14 cellular contexts compared by ENCODE assay signal in the genomic region with DNA sequence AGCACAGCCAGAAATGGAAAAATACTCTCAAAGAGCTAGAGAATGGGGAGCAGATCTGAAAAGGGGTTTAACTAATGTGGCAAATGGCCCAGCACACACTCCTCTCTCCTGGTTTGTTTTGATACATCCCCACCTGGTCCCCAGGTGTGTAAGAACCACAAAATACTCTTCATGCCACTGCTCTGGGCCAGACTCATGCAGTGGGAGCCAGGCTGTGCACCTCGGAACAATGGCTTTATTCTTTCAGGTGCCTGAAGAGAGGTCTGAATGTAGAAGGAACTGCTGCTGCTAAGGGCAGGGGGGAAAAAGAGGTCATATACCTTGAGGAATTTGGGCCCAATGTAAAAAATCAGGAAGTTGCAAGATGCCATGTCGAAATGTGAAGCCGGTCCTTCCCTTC.
A peak's percentile ranks its signal among the peaks of the same experiment; 100 is the strongest.
DNase-seq lines count a peak whose midpoint lies in the region; TF ChIP-seq lines count a peak whose summit lies in the region.
"Had no signal": no experiment of that assay in that cellular context is flagged by ENCODE, and none has a peak within 500 bp of the region (broad histone marks: within the 10 kb centered on the region; RNA-seq: fewer than 3 reads in every experiment).

No MANE protein-coding gene starts in this region.

- H3K79me1 ChIP-seq in mesenchymal stem cell (replicated peaks; ENCODE audit: low read length, poor library complexity, severe bottlenecking), result no peaks in the 10 kb centered on the region
- no peaks in the 10 kb centered on the region for H3K79me1 ChIP-seq in mesendoderm (ENCODE audit: low read length)

- H2AFZ ChIP-seq in OCI-LY7 (ENCODE audit: low read length), result 0 out of 2 replicates have a peak overlapping the region, but pooled peaks have one; percentile 6
- no peak overlapping the region for H2AFZ ChIP-seq in mesenchymal stem cell (ENCODE audit: low read depth, low read length)
- H2AFZ ChIP-seq: GM23248 had no signal

- H3K9me3 ChIP-seq in OCI-LY7 (ENCODE audit: low read length), result no peaks in the 10 kb centered on the region
- H3K9me3 ChIP-seq in mesenchymal stem cell (ENCODE audit: control insufficient read depth, low read length), result no peaks in the 10 kb centered on the region
- no peaks in the 10 kb centered on the region for H3K9me3 ChIP-seq in A673 (ENCODE audit: low read depth, low read length, poor library complexity, severe bottlenecking)

- H3K79me2 ChIP-seq in OCI-LY7 (ENCODE audit: insufficient read depth, low read depth, low read length) (no peaks in the 10 kb centered on the region), mesendoderm (ENCODE audit: control insufficient read depth, insufficient read depth, low read length) (no peaks in the 10 kb centered on the region)

- no peaks in the 10 kb centered on the region for H3K9me2 ChIP-seq in OCI-LY7 (ENCODE audit: insufficient read depth, low read length)

- TF ChIP-seq CTCF in OCI-LY7 (conservative IDR thresholded peaks at IDR 0.05; ENCODE audit: low read length) (no peak), A673 (conservative IDR thresholded peaks at IDR 0.05; ENCODE audit: low read depth, low read length) (no peak)

- H3K27ac ChIP-seq in OCI-LY7 (ENCODE audit: low read depth, low read length, poor library complexity, severe bottlenecking) (no peak overlapping the region), mesenchymal stem cell (ENCODE audit: low read length, poor library complexity, severe bottlenecking) (no peak overlapping the region), A673 (ENCODE audit: low read depth, low read length, poor library complexity, severe bottlenecking) (no peak overlapping the region), mesendoderm (ENCODE audit: low read depth, low read length) (no peak overlapping the region)
- H3K27ac ChIP-seq: GM23248 had no signal

- DNase-seq in SKM-1 treated with dmso at 0.1 percent for 144 hours (lab: John Stamatoyannopoulos, UW; ENCODE audit: unreplicated experiment), result peak; percentile 28
- DNase-seq in SKM-1 (lab: John Stamatoyannopoulos, UW; ENCODE audit: unreplicated experiment), result no peak
- DNase-seq in OCI-LY7 (ENCODE audit: low spot score), result no peak
- no peak for DNase-seq in mesenchymal stem cell
- DNase-seq in A673 (ENCODE audit: low spot score), result no peak
- no peak for DNase-seq in nucleus accumbens (lab: John Stamatoyannopoulos, UW)
- DNase-seq in mesendoderm, result no peak
- DNase-seq: C1 segment of cervical spinal cord; CD4-positive, alpha-beta T cell; DMS79; GM23248; H7; IMR-90 had no signal

- no peak overlapping the region for H3K14ac ChIP-seq in mesenchymal stem cell (ENCODE audit: low read length in 2 of 2)

- H3K36me3 ChIP-seq in OCI-LY7 (ENCODE audit: insufficient read depth, low read length) (no peaks in the 10 kb centered on the region), mesenchymal stem cell (ENCODE audit: control insufficient read depth in 1 of 2, insufficient read depth in 2 of 2, low read depth in 1 of 2, low read length in 2 of 2) (no peaks in the 10 kb centered on the region), A673 (ENCODE audit: insufficient read depth, low read length, poor library complexity, severe bottlenecking) (no peaks in the 10 kb centered on the region), mesendoderm (ENCODE audit: control insufficient read depth, insufficient read depth, low read length) (no peaks in the 10 kb centered on the region)

- 96% methylated on average over 3 of the region's 3 CpGs for WGBS in mesenchymal stem cell
- whole genome bisulfite sequencing in mesendoderm (ENCODE audit: extremely low coverage, insufficient coverage, low lambda C conversion rate), result no CpG with 5 or more reads among the region's 3 CpGs

- H2BK120ac ChIP-seq in mesenchymal stem cell (ENCODE audit: low read depth, low read length) (no peak overlapping the region), mesendoderm (ENCODE audit: low read depth, low read length) (no peak overlapping the region)

- no peak overlapping the region for H4K5ac ChIP-seq in mesendoderm (ENCODE audit: low read length)

- no peak overlapping the region for H4K8ac ChIP-seq in mesenchymal stem cell (ENCODE audit: low read length)
- no peak overlapping the region for H4K8ac ChIP-seq in mesendoderm (ENCODE audit: low read depth, low read length)

- H2AK5ac ChIP-seq in mesenchymal stem cell (ENCODE audit: low read length, severe bottlenecking) (peak overlapping the region; percentile 14), mesendoderm (ENCODE audit: low read length) (no peak overlapping the region)

- no peak overlapping the region for H3K23ac ChIP-seq in mesenchymal stem cell (ENCODE audit: low read length in 2 of 2)
- H3K23ac ChIP-seq in mesendoderm (ENCODE audit: low read length), result no peak overlapping the region

- no peaks in the 10 kb centered on the region for H3K4me1 ChIP-seq in OCI-LY7 (ENCODE audit: insufficient read depth, low read length, poor library complexity, severe bottlenecking)
- peaks cover 10% of the 10 kb centered on the region for H3K4me1 ChIP-seq in mesenchymal stem cell (ENCODE audit: control insufficient read depth, insufficient read depth, low read depth, low read length)
- H3K4me1 ChIP-seq in A673 (ENCODE audit: insufficient read depth, low read length, poor library complexity, severe bottlenecking), result no peaks in the 10 kb centered on the region
- H3K4me1 ChIP-seq in mesendoderm (ENCODE audit: control insufficient read depth, low read depth, low read length), result no peaks in the 10 kb centered on the region

- POLR2A ChIA-PET in OCI-LY7 (lab: Charles Lee), result no interaction called here
- POLR2A ChIA-PET in A673 (lab: Charles Lee; ENCODE audit: low non-redundant PET), result no interaction called here

- H2BK5ac ChIP-seq in mesenchymal stem cell (ENCODE audit: low read depth, low read length, poor library complexity, severe bottlenecking) (no peak overlapping the region), mesendoderm (ENCODE audit: low read length) (no peak overlapping the region)

- no peak overlapping the region for H3K18ac ChIP-seq in mesenchymal stem cell (ENCODE audit: low read depth in 1 of 2, low read length in 2 of 2)
- no peak overlapping the region for H3K18ac ChIP-seq in mesendoderm (ENCODE audit: low read length)

- H2BK15ac ChIP-seq in mesenchymal stem cell (ENCODE audit: low read depth, poor library complexity, severe bottlenecking) (no peak overlapping the region), mesendoderm (replicated peaks; ENCODE audit: low read depth) (no peak overlapping the region)

- CTCF ChIA-PET in OCI-LY7 (lab: Charles Lee; ENCODE audit: unreplicated experiment) (no interaction called here), A673 (lab: Charles Lee) (no interaction called here)

- no peaks in the 10 kb centered on the region for H4K20me1 ChIP-seq in OCI-LY7 (ENCODE audit: insufficient read depth, low read length)

- H3K9ac ChIP-seq in mesenchymal stem cell (ENCODE audit: low read length), result no peak overlapping the region
- no peak overlapping the region for H3K9ac ChIP-seq in mesendoderm (ENCODE audit: low read length)
- H3K9ac ChIP-seq: GM23248 had no signal

- H3K27me3 ChIP-seq in mesenchymal stem cell (ENCODE audit: control insufficient read depth in 1 of 2, insufficient read depth in 1 of 2, low read length in 2 of 2) (no peaks in the 10 kb centered on the region), A673 (replicated peaks; ENCODE audit: insufficient read depth, low read depth, low read length, poor library complexity) (no peaks in the 10 kb centered on the region), mesendoderm (ENCODE audit: insufficient read depth, low read length, poor library complexity) (no peaks in the 10 kb centered on the region)

- no peak overlapping the region for H3K56ac ChIP-seq in mesendoderm (ENCODE audit: low read length)

- H3K4me2 ChIP-seq in OCI-LY7 (ENCODE audit: low read length) (no peak overlapping the region), mesenchymal stem cell (ENCODE audit: low read length, poor library complexity, severe bottlenecking) (no peak overlapping the region), mesendoderm (ENCODE audit: low read length) (no peak overlapping the region)

- H3K4me3 ChIP-seq in OCI-LY7 (ENCODE audit: low read depth, low read length, poor library complexity, severe bottlenecking) (no peak overlapping the region), mesenchymal stem cell (ENCODE audit: insufficient read depth in 1 of 2, low read depth in 1 of 2, low read length in 2 of 2) (no peak overlapping the region), A673 (ENCODE audit: low read depth, low read length, poor library complexity, severe bottlenecking) (no peak overlapping the region), mesendoderm (ENCODE audit: low read length) (no peak overlapping the region)
- H3K4me3 ChIP-seq: GM12878, GM23248 had no signal

- no TSS peak for BruUV-seq in OCI-LY7 (replicated peaks; lab: Mats Ljungman, UMichigan)
- BruUV-seq in A673 (replicated peaks; lab: Mats Ljungman, UMichigan), result no TSS peak

- H3K4ac ChIP-seq in mesenchymal stem cell (ENCODE audit: low read depth in 1 of 2, low read length in 2 of 2) (no peak overlapping the region), mesendoderm (ENCODE audit: low read depth, low read length) (no peak overlapping the region)

- H4K91ac ChIP-seq in mesenchymal stem cell (ENCODE audit: low read length), result no peak overlapping the region

- intact Hi-C loops in OCI-LY7 (cut with micrococcal nuclease; ENCODE audit: unreplicated experiment) (no loop called here), A673 (cut with micrococcal nuclease; ENCODE audit: unreplicated experiment) (no loop called here)

- no peak overlapping the region for H2BK12ac ChIP-seq in mesenchymal stem cell (ENCODE audit: low read length in 2 of 2)
